8 cellular contexts compared by ENCODE assay signal in the genomic region with DNA sequence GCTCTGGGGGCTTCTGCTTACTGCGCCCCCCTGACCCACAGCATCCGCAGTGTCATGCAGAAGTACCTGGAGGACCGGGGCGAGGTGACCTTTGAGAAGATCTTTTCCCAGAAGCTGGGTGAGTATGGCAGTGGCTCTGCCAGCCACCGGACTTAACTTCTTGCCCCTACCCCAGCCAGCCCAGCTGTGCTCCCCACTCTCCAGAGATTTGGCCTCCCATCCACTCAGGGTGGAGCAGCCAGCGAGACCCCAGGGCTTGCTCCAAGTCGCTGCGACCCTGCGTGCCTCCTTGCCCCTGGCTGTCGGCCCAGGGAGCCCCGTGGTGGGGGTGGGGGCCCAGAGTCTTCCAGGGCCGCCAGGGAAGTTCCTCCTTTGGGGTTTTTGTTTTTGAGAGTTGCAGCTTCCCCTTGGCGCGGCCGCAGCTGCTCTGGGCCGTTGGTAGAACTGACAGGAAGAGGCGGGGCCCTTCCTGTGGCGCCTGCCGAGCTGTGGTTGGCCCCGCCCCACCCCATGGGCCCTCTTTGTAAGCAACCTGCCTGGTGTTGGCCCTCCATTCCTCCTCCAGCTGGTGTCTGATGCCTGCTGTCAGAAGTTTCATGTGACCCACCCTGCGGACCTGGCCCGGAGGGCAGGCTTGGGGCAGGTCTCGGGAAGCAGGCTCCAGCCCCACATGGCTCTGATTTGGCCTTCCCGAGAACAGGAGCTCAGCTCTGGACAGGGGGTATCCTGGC. TPM values are rescaled to one million over a fixed set of nuclear protein-coding genes. Genes with fewer than 3 reads are reported as not detected.
DNase-seq lines count a peak whose midpoint lies in the region; ATAC-seq and TF ChIP-seq lines count a peak whose summit lies in the region.

No MANE protein-coding gene starts in this region.

- H3K9me3 ChIP-seq in RWPE2 (ENCODE audit: severe bottlenecking): no peaks in the 10 kb centered on the region

- CTCF ChIA-PET in BJ (lab: Yijun Ruan, JAX): interaction anchor here (0.8 to 2.0 kb wide), 9 partner anchors 9 to 196 kb away, joined by 3 to 13 read pairs (median 5); partner anchors contain the start of gene ANKRD13D

- H3K27ac ChIP-seq in RWPE2 (ENCODE audit: poor library complexity, severe bottlenecking) (peak overlapping the region; percentile 66), rectal smooth muscle tissue (ENCODE audit: low read depth, low read length) (peak overlapping the region; percentile 74)

- DNase-seq in BJ (ENCODE audit: low read depth) (no peak), RWPE2 (ENCODE audit: low spot score) (no peak), activated gamma-delta T cell (lab: John Stamatoyannopoulos, UW) (peak; percentile 88), globus pallidus (ENCODE audit: low spot score) (peak; percentile 67), cerebellar cortex (ENCODE audit: low spot score) (no peak)

- H3K4me3 ChIP-seq in BJ (ENCODE audit: low read depth, low read length) (peak overlapping the region; percentile 34), RWPE2 (ENCODE audit: severe bottlenecking) (peak overlapping the region; percentile 2), rectal smooth muscle tissue (ENCODE audit: low read length) (peak overlapping the region; percentile 42)

- H3K27me3 ChIP-seq in BJ (ENCODE audit: control insufficient read depth, insufficient read depth, low read length) (no peaks in the 10 kb centered on the region), RWPE2 (ENCODE audit: insufficient read depth, poor library complexity, severe bottlenecking) (no peaks in the 10 kb centered on the region), rectal smooth muscle tissue (ENCODE audit: control insufficient read depth, insufficient read depth, low read length) (no peaks in the 10 kb centered on the region)

- peak overlapping the region; percentile 35 for H3K9ac ChIP-seq in rectal smooth muscle tissue (ENCODE audit: low read length)

- H3K36me3 ChIP-seq in BJ (ENCODE audit: control insufficient read depth, insufficient read depth, low read length) (peaks cover 32% of the 10 kb centered on the region), RWPE2 (ENCODE audit: low read depth) (peaks cover 47% of the 10 kb centered on the region), rectal smooth muscle tissue (ENCODE audit: control insufficient read depth, insufficient read depth, low read length) (peaks cover 27% of the 10 kb centered on the region)

- POLR2A ChIA-PET in BJ (lab: Charles Lee): no interaction called here

- peak; percentile 88 for ATAC-seq in GM19351 (IDR thresholded peaks at IDR 0.05; ENCODE audit: unreplicated experiment)
- peak; percentile 58 for ATAC-seq in HG03457 (IDR thresholded peaks at IDR 0.05; ENCODE audit: unreplicated experiment)
- ATAC-seq in RWPE2 (ENCODE audit: low read depth): peak; percentile 85

- no peak for TF ChIP-seq CTCF in BJ (IDR thresholded peaks at IDR 0.05; ENCODE audit: insufficient read depth, low read depth, low read length)
- TF ChIP-seq CTCF in RWPE2 (IDR thresholded peaks at IDR 0.05; ENCODE audit: poor library complexity, severe bottlenecking): peak; percentile 9

- peaks cover 12% of the 10 kb centered on the region for H3K4me1 ChIP-seq in RWPE2 (ENCODE audit: insufficient read depth, poor library complexity, severe bottlenecking)
- peaks cover 20% of the 10 kb centered on the region for H3K4me1 ChIP-seq in rectal smooth muscle tissue (ENCODE audit: control insufficient read depth, insufficient read depth, low read length)

RNA-seq across cellular contexts. Expression of gene GRK2, which starts 11.1 kb away (rescaled TPM):
- 21.9 and 31.2 TPM in 2 replicates for polyA plus RNA-seq in BJ (2011; rRNA removed)
- 62.1 and 64.5 TPM in 2 replicates for polyA minus RNA-seq in BJ (2011; rRNA and poly(A)+ RNA removed)

RNA-seq across cellular contexts. Expression of gene ANKRD13D, which starts 11.7 kb away (rescaled TPM):
- 18.4 and 30.7 TPM in 2 replicates for polyA plus RNA-seq in BJ (2011; rRNA removed)
- polyA minus RNA-seq in BJ (2011; rRNA and poly(A)+ RNA removed): 27.4 and 33.7 TPM in 2 replicates

RNA-seq across cellular contexts. Expression of gene SSH3, which starts 25.9 kb away (rescaled TPM):
- 19.1 and 22.1 TPM in 2 replicates for polyA plus RNA-seq in BJ (2011; rRNA removed)
- polyA minus RNA-seq in BJ (2011; rRNA and poly(A)+ RNA removed): 10.9 and 14.6 TPM in 2 replicates

Comparison
In these comparisons a context has a peak if more than half of its experiments do, and no peak if none do; other contexts are left out.
1. DNase-seq: peak in activated gamma-delta T cell (single experiment) and globus pallidus (single experiment); none in BJ (single experiment), RWPE2 (single experiment) and cerebellar cortex (single experiment).
2. Peak in every context shown above with its lines, with median percentiles within 50 percentile points of each other: H3K4me3 ChIP-seq and ATAC-seq.